Comparison of ENCODE assay signal across 35 cellular contexts in genomic region chr2:7811073-7811472, GRCh38.
"Had no signal": no experiment of that assay in that cellular context is flagged by ENCODE, and none has a peak within 500 bp of the region (broad histone marks: within the 10 kb centered on the region; RNA-seq: fewer than 3 reads in every experiment).

No MANE protein-coding gene starts in this region.

- H3K27me3 ChIP-seq: adrenal gland, ascending aorta, foreskin keratinocyte, gastrocnemius medialis, hepatocyte had no signal

- H3K9me3 ChIP-seq: adrenal gland, ascending aorta, heart right ventricle had no signal

- H3K27me3 Mint-ChIP-seq: activated CD4-positive, alpha-beta memory T cell treated with anti-CD3 and anti-CD28 coated beads for 36 hours; activated CD4-positive, alpha-beta T cell treated with anti-CD3 and anti-CD28 coated beads, Interleukin-2, amount 10 ng/mL, durations not matched to agents 24 days and 14 days; activated CD8-positive, alpha-beta memory T cell treated with anti-CD3 and anti-CD28 coated beads, Interleukin-2, amount 10 ng/mL, durations not matched to agents 7 days and 5 days; activated naive CD4-positive, alpha-beta T cell treated with anti-CD3 and anti-CD28 coated beads, Interleukin-2, amount 10 ng/mL, durations not matched to agents 7 days and 5 days; activated naive CD8-positive, alpha-beta T cell treated with anti-CD3 and anti-CD28 coated beads, Interleukin-2, amount 50 U/mL, for 24 hours; central memory CD8-positive, alpha-beta T cell; dendritic cell treated with granulocyte-macrophage colony-stimulating factor and Interleukin-4, amounts not matched to agents 40 ng/mL and 50 ng/mL, for 4 days; T-helper 17 cell had no signal

- H3K4me2 ChIP-seq: hepatocyte had no signal

- H3K79me2 ChIP-seq: hepatocyte had no signal

- H3K4me3 ChIP-seq: adrenal gland, ascending aorta, coronary artery, dorsolateral prefrontal cortex, gastrocnemius medialis, heart right ventricle, hepatocyte had no signal

- H3K27ac Mint-ChIP-seq: activated B cell treated with CpG ODN at 0.5 μM for 24 hours; activated CD4-positive, alpha-beta memory T cell treated with anti-CD3 and anti-CD28 coated beads for 36 hours; activated CD4-positive, alpha-beta T cell treated with anti-CD3 and anti-CD28 coated beads, Interleukin-2, amount 10 ng/mL, durations not matched to agents 24 days and 14 days; activated CD8-positive, alpha-beta memory T cell treated with anti-CD3 and anti-CD28 coated beads, Interleukin-2, amount 10 ng/mL, durations not matched to agents 7 days and 5 days; activated CD8-positive, alpha-beta T cell treated with anti-CD3 and anti-CD28 coated beads, Interleukin-2, amount 10 ng/mL, durations not matched to agents 7 days and 5 days; activated naive CD4-positive, alpha-beta T cell treated with anti-CD3 and anti-CD28 coated beads, Interleukin-2, amount 10 ng/mL, durations not matched to agents 7 days and 5 days; activated naive CD8-positive, alpha-beta T cell treated with anti-CD3 and anti-CD28 coated beads for 36 hours; activated naive CD8-positive, alpha-beta T cell treated with anti-CD3 and anti-CD28 coated beads, Interleukin-2, amount 50 U/mL, for 24 hours; activated T-helper 1 cell treated with anti-CD3 and anti-CD28 coated beads, Interleukin-12 subunit alpha, Interleukin-12 subunit beta, Interleukin-2, Interleukin-4 antibody, amounts not matched to agents 30 ng/mL and 10 ng/mL and 1 ng/mL, durations not matched to agents 14 hours and 24 hours and 36 hours; brain; dendritic cell treated with granulocyte-macrophage colony-stimulating factor and Interleukin-4, amounts not matched to agents 40 ng/mL and 50 ng/mL, for 4 days; endodermal cell; T-helper 17 cell; T-helper 2 cell treated with Interferon-gamma antibody and Interleukin-4, amounts not matched to agents 5 μg/mL and 100 μg/mL, for 36 hours had no signal

- H3K36me3 ChIP-seq: adrenal gland, ascending aorta, gastrocnemius medialis, heart right ventricle, WERI-Rb-1 had no signal

- H3K36me3 Mint-ChIP-seq: activated CD4-positive, alpha-beta memory T cell treated with anti-CD3 and anti-CD28 coated beads for 36 hours; activated naive CD4-positive, alpha-beta T cell treated with anti-CD3 and anti-CD28 coated beads, Interleukin-2, amount 10 ng/mL, durations not matched to agents 7 days and 5 days; activated naive CD8-positive, alpha-beta T cell treated with anti-CD3 and anti-CD28 coated beads for 36 hours; brain had no signal

- H3K4me3 Mint-ChIP-seq: activated B cell treated with CpG ODN at 0.5 μM for 24 hours; activated CD4-positive, alpha-beta memory T cell treated with anti-CD3 and anti-CD28 coated beads for 36 hours; activated CD4-positive, alpha-beta T cell treated with anti-CD3 and anti-CD28 coated beads, Interleukin-2, amount 10 ng/mL, durations not matched to agents 24 days and 14 days; activated CD8-positive, alpha-beta memory T cell treated with anti-CD3 and anti-CD28 coated beads, Interleukin-2, amount 10 ng/mL, durations not matched to agents 7 days and 5 days; activated CD8-positive, alpha-beta T cell treated with anti-CD3 and anti-CD28 coated beads, Interleukin-2, amount 10 ng/mL, durations not matched to agents 7 days and 5 days; activated naive CD4-positive, alpha-beta T cell treated with anti-CD3 and anti-CD28 coated beads, Interleukin-2, amount 10 ng/mL, durations not matched to agents 7 days and 5 days; activated naive CD8-positive, alpha-beta T cell treated with anti-CD3 and anti-CD28 coated beads for 36 hours; activated naive CD8-positive, alpha-beta T cell treated with anti-CD3 and anti-CD28 coated beads, Interleukin-2, amount 50 U/mL, for 24 hours; activated T-helper 1 cell treated with anti-CD3 and anti-CD28 coated beads, Interleukin-12 subunit alpha, Interleukin-12 subunit beta, Interleukin-2, Interleukin-4 antibody, amounts not matched to agents 30 ng/mL and 10 ng/mL and 1 ng/mL, durations not matched to agents 14 hours and 24 hours and 36 hours; brain; central memory CD8-positive, alpha-beta T cell; dendritic cell treated with granulocyte-macrophage colony-stimulating factor and Interleukin-4, amounts not matched to agents 40 ng/mL and 50 ng/mL, for 4 days; endodermal cell; T-helper 17 cell; T-helper 2 cell treated with Interferon-gamma antibody and Interleukin-4, amounts not matched to agents 5 μg/mL and 100 μg/mL, for 36 hours had no signal

- H3K4me1 Mint-ChIP-seq: activated B cell treated with CpG ODN at 0.5 μM for 24 hours; activated CD4-positive, alpha-beta T cell treated with anti-CD3 and anti-CD28 coated beads, Interleukin-2, amount 10 ng/mL, durations not matched to agents 24 days and 14 days; activated naive CD4-positive, alpha-beta T cell treated with anti-CD3 and anti-CD28 coated beads, Interleukin-2, amount 10 ng/mL, durations not matched to agents 7 days and 5 days; activated naive CD8-positive, alpha-beta T cell treated with anti-CD3 and anti-CD28 coated beads, Interleukin-2, amount 50 U/mL, for 24 hours; brain; endodermal cell had no signal

- H3K9me3 Mint-ChIP-seq: activated CD4-positive, alpha-beta memory T cell treated with anti-CD3 and anti-CD28 coated beads for 36 hours; central memory CD8-positive, alpha-beta T cell had no signal

- H2AFZ ChIP-seq: hepatocyte had no signal

- H3K27ac ChIP-seq: adrenal gland, ascending aorta, coronary artery, dorsolateral prefrontal cortex, foreskin keratinocyte, gastrocnemius medialis, heart right ventricle, hepatocyte, WERI-Rb-1 had no signal

- H3K4me1 ChIP-seq: ascending aorta, gastrocnemius medialis, heart right ventricle had no signal

- DNase-seq: activated B cell treated with CpG ODN at 0.5 μM for 24 hours; activated CD4-positive, alpha-beta memory T cell treated with anti-CD3 and anti-CD28 coated beads for 36 hours; activated CD4-positive, alpha-beta T cell treated with anti-CD3 and anti-CD28 coated beads, Interleukin-2, amount 10 ng/mL, durations not matched to agents 24 days and 14 days; activated CD8-positive, alpha-beta memory T cell treated with anti-CD3 and anti-CD28 coated beads, Interleukin-2, amount 10 ng/mL, durations not matched to agents 7 days and 5 days; activated CD8-positive, alpha-beta memory T cell treated with anti-CD3 and anti-CD28 coated beads, Interleukin-2, amount 50 U/mL, for 4 hours; activated CD8-positive, alpha-beta T cell treated with anti-CD3 and anti-CD28 coated beads, Interleukin-2, amount 10 ng/mL, durations not matched to agents 7 days and 5 days; activated gamma-delta T cell; activated naive CD4-positive, alpha-beta T cell; activated naive CD4-positive, alpha-beta T cell treated with anti-CD3 and anti-CD28 coated beads, Interleukin-2, amount 10 ng/mL, durations not matched to agents 7 days and 5 days; activated naive CD8-positive, alpha-beta T cell treated with anti-CD3 and anti-CD28 coated beads for 36 hours; activated naive CD8-positive, alpha-beta T cell treated with anti-CD3 and anti-CD28 coated beads, Interleukin-2, amount 50 U/mL, for 24 hours; activated T-cell treated with anti-CD3 and anti-CD28 coated beads, Interleukin-2, amount 50 U/mL, for 1 hour; activated T-cell treated with anti-CD3 and anti-CD28 coated beads, Interleukin-2, amount 50 U/mL, for 48 hours; adrenal gland; amygdala; dorsolateral prefrontal cortex; effector memory CD4-positive, alpha-beta T cell; endodermal cell; foreskin keratinocyte; gastrocnemius medialis; heart right ventricle; T-helper 1 cell; T-helper 17 cell; T1000; WERI-Rb-1 had no signal

- ATAC-seq: activated CD4-positive, CD25-positive, alpha-beta regulatory T cell treated with anti-CD3 and anti-CD28 coated beads, Interleukin-2, amount 50 U/mL, for 24 hours; activated CD8-positive, alpha-beta memory T cell treated with anti-CD3 and anti-CD28 coated beads, Interleukin-2, amount 10 ng/mL, durations not matched to agents 7 days and 5 days; activated CD8-positive, alpha-beta T cell treated with anti-CD3 and anti-CD28 coated beads, Interleukin-2, amount 10 ng/mL, durations not matched to agents 7 days and 5 days; activated naive CD8-positive, alpha-beta T cell treated with anti-CD3 and anti-CD28 coated beads, Interleukin-2, amount 50 U/mL, for 24 hours; esophagus mucosa; foreskin keratinocyte; gastrocnemius medialis; heart right ventricle; T-helper 17 cell had no signal
